ENCODE assay signal across 9 cellular contexts in genomic region chr19:5627395-5627904, GRCh38. TPM values are rescaled to one million over a fixed set of nuclear protein-coding genes. Genes with fewer than 3 reads are reported as not detected.
DNase-seq lines count a peak whose midpoint lies in the region; ATAC-seq and TF ChIP-seq lines count a peak whose summit lies in the region.
"Had no signal": no experiment of that assay in that cellular context is flagged by ENCODE, and none has a peak within 500 bp of the region (broad histone marks: within the 10 kb centered on the region; RNA-seq: fewer than 3 reads in every experiment).

No MANE protein-coding gene starts in this region.

- intact Hi-C loops in natural killer cell (cut with micrococcal nuclease): no loop called here

- peaks cover 13% of the 10 kb centered on the region for H3K36me3 Mint-ChIP-seq in natural killer cell

- no peak overlapping the region for H3K9ac ChIP-seq in OCI-LY1 (ENCODE audit: low read length)

- H3K4me1 ChIP-seq in OCI-LY1 (ENCODE audit: insufficient read depth, low read length, severe bottlenecking): peaks cover 57% of the 10 kb centered on the region

- peak overlapping the region; percentile 20; the same call in 1 of the 2 replicates for H3K4me2 ChIP-seq in OCI-LY1 (ENCODE audit: low read length)

- H4K20me1 ChIP-seq in OCI-LY1 (ENCODE audit: insufficient read depth, low read length): peaks cover 11% of the 10 kb centered on the region; the same call in 1 of the 2 replicates

- H3K27ac ChIP-seq in OCI-LY1 (ENCODE audit: low read depth, low read length, poor library complexity, severe bottlenecking): peak overlapping the region; percentile 49
- H3K27ac ChIP-seq in brain microvascular endothelial cell: no peak overlapping the region

- H3K9me3 Mint-ChIP-seq in natural killer cell: no peaks in the 10 kb centered on the region

- no peaks in the 10 kb centered on the region for H3F3A ChIP-seq in OCI-LY1 (ENCODE audit: insufficient read depth, low read length)

- H2AFZ ChIP-seq in OCI-LY1 (ENCODE audit: low read length): no peak overlapping the region

- peak overlapping the region; percentile 7 for H3K4me3 ChIP-seq in OCI-LY1 (ENCODE audit: low read depth, low read length, poor library complexity, severe bottlenecking)
- no peak overlapping the region for H3K4me3 ChIP-seq in brain microvascular endothelial cell (ENCODE audit: low read depth, low read length)

- DNase-seq in EH (ENCODE audit: low read depth) (peak; percentile 74), brain microvascular endothelial cell (peak; percentile 27), natural killer cell (no peak), DMS153 treated with DMSO at 0.1 percent for 48 hours (lab: John Stamatoyannopoulos, UW; ENCODE audit: unreplicated experiment) (no peak)

- no peaks in the 10 kb centered on the region for H3K9me3 ChIP-seq in OCI-LY1 (ENCODE audit: low read length)

- peak overlapping the region; percentile 76 to 78 for H3K27ac Mint-ChIP-seq in natural killer cell

- no peaks in the 10 kb centered on the region for H3K27me3 ChIP-seq in OCI-LY1 (ENCODE audit: insufficient read depth, low read length)
- H3K27me3 ChIP-seq in brain microvascular endothelial cell (replicated peaks): no peaks in the 10 kb centered on the region

- in situ Hi-C loops in brain microvascular endothelial cell (cut with HindIII; ENCODE audit: low pct_ligation_motif_present, low sequenced_read_pairs): no loop called here

- peaks cover 68 to 74% of the 10 kb centered on the region in 2 donors for H3K4me1 Mint-ChIP-seq in natural killer cell

- no peaks in the 10 kb centered on the region for H3K27me3 Mint-ChIP-seq in natural killer cell (ENCODE audit: low read depth in 2 of 2)

- H3K36me3 ChIP-seq in OCI-LY1 (ENCODE audit: insufficient read depth, low read length) (peaks cover 86% of the 10 kb centered on the region), brain microvascular endothelial cell (replicated peaks) (peaks cover 46% of the 10 kb centered on the region)

- ATAC-seq in natural killer cell (no peak), HG03159 (IDR thresholded peaks at IDR 0.05; ENCODE audit: unreplicated experiment) (no peak), HG03565 (IDR thresholded peaks at IDR 0.05; ENCODE audit: unreplicated experiment) (no peak), HG03469 (IDR thresholded peaks at IDR 0.05; ENCODE audit: unreplicated experiment) (no peak)

- no peaks in the 10 kb centered on the region for H3K9me2 ChIP-seq in OCI-LY1 (ENCODE audit: low read depth, low read length)

- TF ChIP-seq CTCF in OCI-LY1 (IDR thresholded peaks at IDR 0.05; ENCODE audit: low read length) (no peak), brain microvascular endothelial cell (IDR thresholded peaks at IDR 0.05; ENCODE audit: low read depth, low read length, missing control alignments) (no peak), natural killer cell (IDR thresholded peaks at IDR 0.05) (no peak)

- H3K4me3 Mint-ChIP-seq in natural killer cell: peak overlapping the region; percentile 61

- H3K79me2 ChIP-seq in OCI-LY1 (ENCODE audit: insufficient read depth, low read length): peaks cover 95% of the 10 kb centered on the region

RNA-seq across cellular contexts. Expression of gene SAFB, which starts 4.6 kb away (rescaled TPM):
- total RNA-seq in natural killer cell: 100 to 1,000 TPM; 195 to 229 (median 207) TPM

RNA-seq across cellular contexts. Expression of gene SAFB2, which starts 4.9 kb away (rescaled TPM):
- total RNA-seq in natural killer cell: 100 to 1,000 TPM; 232 to 264 (median 258) TPM

RNA-seq across cellular contexts. Expression of gene MICOS13, which starts 52.9 kb away (rescaled TPM):
- 10 to 100 TPM; 17.7 to 27.7 (median 25.1) TPM for total RNA-seq in natural killer cell

RNA-seq across cellular contexts. Expression of gene HSD11B1L, which starts 53.4 kb away (rescaled TPM):
- 1 to 10 TPM; 1.1 to 3.7 (median 3.0) TPM for total RNA-seq in natural killer cell

RNA-seq across cellular contexts. Expression of gene TINCR, which starts 59.7 kb away (rescaled TPM):
- total RNA-seq in natural killer cell: 1 to 10 TPM; 1.6 to 2.2 (median 1.7) TPM
- total RNA-seq: skeletal muscle tissue had no signal

Comparison
In these comparisons a context has a peak if more than half of its experiments do, and no peak if none do; other contexts are left out.
1. DNase-seq: peak in EH (single experiment) and brain microvascular endothelial cell (single experiment); none in natural killer cell (single experiment) and DMS153 treated with DMSO at 0.1 percent for 48 hours (single experiment).